Comparison of ENCODE assay signal across 21 cellular contexts in the genomic region with DNA sequence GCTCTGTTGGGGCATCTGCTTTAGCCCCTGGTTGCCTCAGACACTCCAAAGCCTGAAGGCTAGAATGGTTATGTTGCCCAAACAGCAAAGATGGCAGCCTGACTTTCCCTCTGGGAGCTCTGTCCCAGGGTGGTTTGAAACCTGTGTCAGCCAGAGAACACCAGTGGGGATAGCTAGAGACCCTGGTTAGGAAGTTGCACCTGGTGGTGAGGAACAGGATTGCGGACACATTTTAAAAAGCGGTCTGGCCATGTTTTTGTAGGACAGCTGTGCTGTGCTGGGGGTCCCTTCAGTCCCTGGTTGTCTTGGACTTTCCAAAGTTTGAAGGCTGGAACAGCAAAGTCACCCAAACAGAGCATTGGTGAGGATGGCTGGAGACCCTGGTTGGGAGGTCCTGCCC.
DNase-seq lines count a peak whose midpoint lies in the region; ATAC-seq and TF ChIP-seq lines count a peak whose summit lies in the region.
"Had no signal": no experiment of that assay in that cellular context is flagged by ENCODE, and none has a peak within 500 bp of the region (broad histone marks: within the 10 kb centered on the region; RNA-seq: fewer than 3 reads in every experiment).

No MANE protein-coding gene starts in this region.

- H3K27ac Mint-ChIP-seq in WTC11, result no peak overlapping the region
- H3K27ac Mint-ChIP-seq: activated B cell treated with CpG ODN at 0.5 μM for 24 hours; activated naive CD8-positive, alpha-beta T cell treated with anti-CD3 and anti-CD28 coated beads, Interleukin-2, amount 10 ng/mL, durations not matched to agents 7 days and 5 days; naive B cell had no signal

- intact Hi-C loops in HCT116 (cut with micrococcal nuclease) (no loop called here), sciatic nerve (cut with DNase I) (no loop called here)

- H3K4me3 Mint-ChIP-seq in WTC11, result no peak overlapping the region
- H3K4me3 Mint-ChIP-seq: activated B cell treated with CpG ODN at 0.5 μM for 24 hours; activated naive CD8-positive, alpha-beta T cell treated with anti-CD3 and anti-CD28 coated beads, Interleukin-2, amount 10 ng/mL, durations not matched to agents 7 days and 5 days had no signal

- H3K36me3 ChIP-seq in BE2C (no peaks in the 10 kb centered on the region), HCT116 (ENCODE audit: control insufficient read depth in 1 of 2, insufficient read depth in 2 of 2, low read length in 2 of 2) (no peaks in the 10 kb centered on the region)
- H3K36me3 ChIP-seq: breast epithelium, esophagus muscularis mucosa, heart left ventricle had no signal

- no peaks in the 10 kb centered on the region for H3K9me2 ChIP-seq in HCT116 (ENCODE audit: insufficient read depth)

- no peak overlapping the region for H3K4me2 ChIP-seq in HCT116 (ENCODE audit: low read length)

- RAD21 ChIA-PET in HCT116 (lab: Charles Lee; ENCODE audit: low non-redundant PET in 1 of 2, low total read pairs in 2 of 2, uncharacterized antibody in 2 of 2, unreplicated experiment in 2 of 2), result no interaction called here

- no peak overlapping the region for H3K9ac ChIP-seq in HCT116 (ENCODE audit: low read length)

- no peaks in the 10 kb centered on the region for H4K20me1 ChIP-seq in HCT116 (ENCODE audit: insufficient read depth)

- BruUV-seq in HCT116 (replicated peaks; lab: Mats Ljungman, UMichigan), result no TSS peak

- H3K36me3 Mint-ChIP-seq in WTC11, result peaks cover 2% of the 10 kb centered on the region; the same call in 1 of the 2 replicates
- H3K36me3 Mint-ChIP-seq: activated naive CD8-positive, alpha-beta T cell treated with anti-CD3 and anti-CD28 coated beads, Interleukin-2, amount 10 ng/mL, durations not matched to agents 7 days and 5 days had no signal

- POLR2A ChIA-PET in HCT116 (lab: Charles Lee) (no interaction called here), WTC11 (lab: Charles Lee) (interaction anchor here (1.4 kb wide), 1 partner anchor 9 kb away, joined by 5 read pairs; no protein-coding TSS in a partner anchor)

- CTCF ChIA-PET in HCT116 (lab: Charles Lee) (interaction anchor here (0.9 kb wide), 1 partner anchor 15 kb away, joined by 3 read pairs; no protein-coding TSS in a partner anchor), WTC11 (lab: Charles Lee) (interaction anchor here (0.6 to 2.4 kb wide), 13 partner anchors 9 to 126 kb away, joined by 3 to 17 read pairs (median 4); partner anchors contain the start of gene DNM3)

- DNase-seq in BE2C (no peak), HCT116 (ENCODE audit: low read depth, low spot score) (no peak), WTC11 (ENCODE audit: low spot score) (no peak), foreskin keratinocyte (no peak), HuH-7 (ENCODE audit: low spot score) (no peak), caudate nucleus (lab: John Stamatoyannopoulos, UW) (no peak), sciatic nerve (ENCODE audit: low spot score) (no peak)
- DNase-seq: activated B cell treated with CpG ODN at 0.5 μM for 24 hours; activated naive CD8-positive, alpha-beta T cell treated with anti-CD3 and anti-CD28 coated beads, Interleukin-2, amount 10 ng/mL, durations not matched to agents 7 days and 5 days; heart left ventricle; naive B cell; NCI-H1694; NCI-H2227 treated with DMSO at 0.1 percent for 48 hours; posterior cingulate gyrus; small intestine; stimulated activated CD4-positive, alpha-beta T cell treated with anti-CD3 and anti-CD28 coated beads, Interleukin-4, amount 100 ng/mL, for 24 hours had no signal

- TF ChIP-seq CTCF in BE2C (IDR thresholded peaks at IDR 0.05; ENCODE audit: low read depth, low read length), result peak; percentile 39
- peak in 2 of 3 experiments; percentile 29 to 45; a peak in 2 of 6 replicates for TF ChIP-seq CTCF in HCT116 (IDR thresholded peaks at IDR 0.05 in 2 of 3, conservative IDR thresholded peaks at IDR 0.05 in 1 of 3; ENCODE audit: borderline replicate concordance in 1 of 3, insufficient read depth in 1 of 3, low read depth in 2 of 3, low read length in 2 of 3)
- no peak; the same call in 1 of the 2 replicates for TF ChIP-seq CTCF in WTC11 (IDR thresholded peaks at IDR 0.05)
- TF ChIP-seq CTCF in foreskin keratinocyte (conservative IDR thresholded peaks at IDR 0.05), result peak; percentile 26

- no peak overlapping the region for H3K27ac ChIP-seq in HCT116 (ENCODE audit: low read depth, low read length)
- no peak overlapping the region for H3K27ac ChIP-seq in foreskin keratinocyte
- no peak overlapping the region for H3K27ac ChIP-seq in caudate nucleus (ENCODE audit: low read depth, low read length)
- H3K27ac ChIP-seq: breast epithelium, esophagus muscularis mucosa, heart left ventricle had no signal

- no peaks in the 10 kb centered on the region for H3K27me3 ChIP-seq in BE2C
- H3K27me3 ChIP-seq in HCT116 (ENCODE audit: insufficient read depth, low read length), result no peaks in the 10 kb centered on the region
- H3K27me3 ChIP-seq in foreskin keratinocyte, result no peaks in the 10 kb centered on the region
- H3K27me3 ChIP-seq: breast epithelium, esophagus muscularis mucosa, heart left ventricle had no signal

- no peak overlapping the region for H2AFZ ChIP-seq in HCT116 (ENCODE audit: low read depth, low read length, poor library complexity, severe bottlenecking)

- H3K9me3 ChIP-seq in BE2C, result no peaks in the 10 kb centered on the region
- H3K9me3 ChIP-seq in HCT116 (ENCODE audit: control insufficient read depth in 1 of 2, insufficient read depth in 1 of 2, low read depth in 1 of 2, low read length in 2 of 2), result no peaks in the 10 kb centered on the region
- H3K9me3 ChIP-seq: breast epithelium, esophagus muscularis mucosa, heart left ventricle had no signal

- TF ChIP-seq RAD21 in HCT116 (IDR thresholded peaks at IDR 0.05; ENCODE audit: low read depth), result no peak

- peaks cover 14% of the 10 kb centered on the region; the same call in 1 of the 2 replicates for H3K4me1 Mint-ChIP-seq in WTC11
- H3K4me1 Mint-ChIP-seq: activated B cell treated with CpG ODN at 0.5 μM for 24 hours; activated naive CD8-positive, alpha-beta T cell treated with anti-CD3 and anti-CD28 coated beads, Interleukin-2, amount 10 ng/mL, durations not matched to agents 7 days and 5 days; naive B cell had no signal

- H3K79me2 ChIP-seq in HCT116 (ENCODE audit: insufficient read depth, low read length), result no peaks in the 10 kb centered on the region

- H3K4me3 ChIP-seq in BE2C (ENCODE audit: low read depth, low read length) (no peak overlapping the region), HCT116 (replicated peaks in 1 of 2; ENCODE audit: low read depth in 1 of 2, low read length in 2 of 2) (no peak overlapping the region)
- H3K4me3 ChIP-seq: breast epithelium, esophagus muscularis mucosa, heart left ventricle, lung had no signal

- TF ChIP-seq POLR2A in HCT116 (IDR thresholded peaks at IDR 0.05; ENCODE audit: borderline replicate concordance, extremely low read depth, insufficient read depth, insufficient read length), result no peak

- peaks cover 15% of the 10 kb centered on the region for H3K9me3 Mint-ChIP-seq in WTC11

- H3K4me1 ChIP-seq in BE2C (no peaks in the 10 kb centered on the region), HCT116 (ENCODE audit: control insufficient read depth in 1 of 2, insufficient read depth in 2 of 2, low read length in 2 of 2) (no peaks in the 10 kb centered on the region), foreskin keratinocyte (no peaks in the 10 kb centered on the region)
- H3K4me1 ChIP-seq: breast epithelium, esophagus muscularis mucosa, heart left ventricle had no signal

- peak; percentile 60 for ATAC-seq in HCT116
- ATAC-seq in WTC11, result peak; percentile 60
- ATAC-seq in foreskin keratinocyte, result no peak
- no peak for ATAC-seq in GM21390 (IDR thresholded peaks at IDR 0.05; ENCODE audit: unreplicated experiment)
- ATAC-seq in sciatic nerve, result no peak
- ATAC-seq: heart left ventricle, Right ventricle myocardium inferior had no signal

- H3K27me3 Mint-ChIP-seq in WTC11 (ENCODE audit: low read depth), result no peaks in the 10 kb centered on the region; the same call in 1 of the 2 replicates
- H3K27me3 Mint-ChIP-seq: activated B cell treated with CpG ODN at 0.5 μM for 24 hours had no signal

TF ChIP-seq in HCT116, 20 proteins besides CTCF, POLR2A, EP300 and RAD21 (continues in another document):
- TF ChIP-seq POLR2AphosphoS5 (IDR thresholded peaks at IDR 0.05; ENCODE audit: low read depth, low read length) (no peak), JUND (IDR thresholded peaks at IDR 0.05) (no peak), ZFX (IDR thresholded peaks at IDR 0.05) (no peak), SIN3A (IDR thresholded peaks at IDR 0.05; ENCODE audit: low read depth) (no peak), ZNF274 (IDR thresholded peaks at IDR 0.05; ENCODE audit: low read depth, low read length) (no peak), CBX3 (IDR thresholded peaks at IDR 0.05; ENCODE audit: low read depth) (no peak), YY1 (IDR thresholded peaks at IDR 0.05; ENCODE audit: extremely low read depth, insufficient replicate concordance, low read depth, low read length) (no peak), MAX (IDR thresholded peaks at IDR 0.05) (no peak), EGR1 (IDR thresholded peaks at IDR 0.05; ENCODE audit: low read depth) (no peak), ATF3 (IDR thresholded peaks at IDR 0.05) (no peak)

TF ChIP-seq in WTC11, 78 proteins besides CTCF, POLR2A, EP300 and RAD21 (continues in another document):
- TF ChIP-seq ZNF121 (CRISPR knock-in tag; IDR thresholded peaks at IDR 0.05), result no peak
- TF ChIP-seq ATF6 (CRISPR knock-in tag; IDR thresholded peaks at IDR 0.05), result no peak
- TF ChIP-seq NR3C1 (CRISPR knock-in tag; conservative IDR thresholded peaks at IDR 0.05; ENCODE audit: low read depth), result no peak
- no peak for TF ChIP-seq ESRRA (CRISPR knock-in tag; IDR thresholded peaks at IDR 0.05; ENCODE audit: borderline replicate concordance)
- TF ChIP-seq ZNF416 (CRISPR knock-in tag; IDR thresholded peaks at IDR 0.05), result no peak
- no peak for TF ChIP-seq FOXK1 (CRISPR knock-in tag; IDR thresholded peaks at IDR 0.05)

Comparison
In these comparisons a context has a peak if more than half of its experiments do, and no peak if none do; other contexts are left out.
1. ATAC-seq: peak in HCT116 (single experiment) and WTC11 (single experiment); none in foreskin keratinocyte (single experiment), GM21390 (single experiment) and sciatic nerve (single experiment).